In genomic region chr10:29496341-29497162, GRCh38 we compare ENCODE assay signal across 8 cellular contexts.
A peak's percentile ranks its signal among the peaks of the same experiment; 100 is the strongest.
DNase-seq lines count a peak whose midpoint lies in the region; ATAC-seq lines count a peak whose summit lies in the region.

No MANE protein-coding gene starts in this region.

- no peak overlapping the region for H3K56ac ChIP-seq in mesendoderm (ENCODE audit: low read length)

- H3K36me3 ChIP-seq in mesendoderm (ENCODE audit: control insufficient read depth, insufficient read depth, low read length), result no peaks in the 10 kb centered on the region

- no peak overlapping the region for H3K4me3 Mint-ChIP-seq in activated CD4-positive, alpha-beta memory T cell treated with anti-CD3 and anti-CD28 coated beads, Interleukin-2, amount 10 ng/mL, durations not matched to agents 7 days and 5 days
- H3K4me3 Mint-ChIP-seq in effector memory CD8-positive, alpha-beta T cell, result no peak overlapping the region

- no peaks in the 10 kb centered on the region for H3K79me2 ChIP-seq in mesendoderm (ENCODE audit: control insufficient read depth, insufficient read depth, low read length)

- no peak overlapping the region for H3K4me2 ChIP-seq in mesendoderm (ENCODE audit: low read length)

- H3K27me3 Mint-ChIP-seq in activated CD4-positive, alpha-beta memory T cell treated with anti-CD3 and anti-CD28 coated beads, Interleukin-2, amount 10 ng/mL, durations not matched to agents 7 days and 5 days, result no peaks in the 10 kb centered on the region
- H3K27me3 Mint-ChIP-seq in effector memory CD8-positive, alpha-beta T cell, result no peaks in the 10 kb centered on the region

- H3K4ac ChIP-seq in mesendoderm (ENCODE audit: low read depth, low read length), result no peak overlapping the region

- H3K27ac ChIP-seq in mesendoderm (ENCODE audit: low read depth, low read length), result peak overlapping the region; percentile 37

- no peaks in the 10 kb centered on the region for H3K79me1 ChIP-seq in mesendoderm (ENCODE audit: low read length)

- no peak overlapping the region for H4K5ac ChIP-seq in mesendoderm (ENCODE audit: low read length)

- WGBS in mesendoderm (ENCODE audit: extremely low coverage, insufficient coverage, low lambda C conversion rate), result no CpG with 5 or more reads among the region's 14 CpGs

- H2BK120ac ChIP-seq in mesendoderm (ENCODE audit: low read depth, low read length), result no peak overlapping the region

- H2BK15ac ChIP-seq in mesendoderm (replicated peaks; ENCODE audit: low read depth), result no peak overlapping the region

- ATAC-seq in effector memory CD8-positive, alpha-beta T cell (replicated peaks), result peak; percentile 66

- CTCF ChIA-PET in activated CD4-positive, alpha-beta memory T cell treated with anti-CD3 and anti-CD28 coated beads, Interleukin-2, amount 10 ng/mL, durations not matched to agents 7 days and 5 days (lab: Charles Lee), result interaction anchor here (0.6 to 2.6 kb wide), 24 partner anchors 8 to 439 kb away, joined by 3 to 13 read pairs (median 4); no protein-coding TSS in a partner anchor

- H3K27me3 ChIP-seq in mesendoderm (ENCODE audit: insufficient read depth, low read length, poor library complexity), result no peaks in the 10 kb centered on the region

- in situ Hi-C loops in G401 (cut with HindIII; ENCODE audit: low sequenced_read_pairs), result no loop called here

- H3K27ac Mint-ChIP-seq in activated CD4-positive, alpha-beta memory T cell treated with anti-CD3 and anti-CD28 coated beads, Interleukin-2, amount 10 ng/mL, durations not matched to agents 7 days and 5 days, result no peak overlapping the region
- no peak overlapping the region for H3K27ac Mint-ChIP-seq in effector memory CD8-positive, alpha-beta T cell

- H3K36me3 Mint-ChIP-seq in activated CD4-positive, alpha-beta memory T cell treated with anti-CD3 and anti-CD28 coated beads, Interleukin-2, amount 10 ng/mL, durations not matched to agents 7 days and 5 days (ENCODE audit: low read depth), result no peaks in the 10 kb centered on the region
- H3K36me3 Mint-ChIP-seq in effector memory CD8-positive, alpha-beta T cell (ENCODE audit: insufficient read depth), result peaks cover 23% of the 10 kb centered on the region

- H3K9me3 Mint-ChIP-seq in activated CD4-positive, alpha-beta memory T cell treated with anti-CD3 and anti-CD28 coated beads, Interleukin-2, amount 10 ng/mL, durations not matched to agents 7 days and 5 days, result no peaks in the 10 kb centered on the region
- no peaks in the 10 kb centered on the region for H3K9me3 Mint-ChIP-seq in effector memory CD8-positive, alpha-beta T cell

- no peak overlapping the region for H2BK5ac ChIP-seq in mesendoderm (ENCODE audit: low read length)

- H3K4me1 ChIP-seq in mesendoderm (ENCODE audit: control insufficient read depth, low read depth, low read length), result no peaks in the 10 kb centered on the region

- H4K8ac ChIP-seq in mesendoderm (ENCODE audit: low read depth, low read length), result no peak overlapping the region

- no peak overlapping the region for H3K4me3 ChIP-seq in mesendoderm (ENCODE audit: low read length)

- H2AK5ac ChIP-seq in mesendoderm (ENCODE audit: low read length), result no peak overlapping the region

- H3K18ac ChIP-seq in mesendoderm (ENCODE audit: low read length), result no peak overlapping the region

- DNase-seq in G401 (ENCODE audit: low spot score) (peak; percentile 37), HCEC 1CT (peak; percentile 40), NCI-H2171 treated with DMSO at 0.1 percent for 48 hours (lab: John Stamatoyannopoulos, UW) (peak; percentile 40), mesendoderm (peak; percentile 87), cerebellar nuclear complex (lab: John Stamatoyannopoulos, UW) (no peak)
- DNase-seq in activated CD4-positive, alpha-beta memory T cell treated with anti-CD3 and anti-CD28 coated beads, Interleukin-2, amount 10 ng/mL, durations not matched to agents 7 days and 5 days, result peak; percentile 63
- DNase-seq in effector memory CD8-positive, alpha-beta T cell, result peak; percentile 50 to 54 (median 51)
- DNase-seq in stimulated activated CD8-positive, alpha-beta memory T cell treated with anti-CD3 and anti-CD28 coated beads, Interleukin-2, amount 100 ng/mL, for 1 hour (ENCODE audit: low read depth in 2 of 2), result peak; percentile 26 to 45

- no peaks in the 10 kb centered on the region for H3K4me1 Mint-ChIP-seq in activated CD4-positive, alpha-beta memory T cell treated with anti-CD3 and anti-CD28 coated beads, Interleukin-2, amount 10 ng/mL, durations not matched to agents 7 days and 5 days
- peaks cover 0 to 8% of the 10 kb centered on the region in 2 donors for H3K4me1 Mint-ChIP-seq in effector memory CD8-positive, alpha-beta T cell (ENCODE audit: low read depth in 2 of 2)

- H3K23ac ChIP-seq in mesendoderm (ENCODE audit: low read length), result no peak overlapping the region

- no peak overlapping the region for H3K9ac ChIP-seq in mesendoderm (ENCODE audit: low read length)

- POLR2A ChIA-PET in activated CD4-positive, alpha-beta memory T cell treated with anti-CD3 and anti-CD28 coated beads, Interleukin-2, amount 10 ng/mL, durations not matched to agents 7 days and 5 days (lab: Charles Lee), result no interaction called here

Comparison
In these comparisons a context has a peak if more than half of its experiments do, and no peak if none do; other contexts are left out.
1. DNase-seq: peak in G401 (single experiment), HCEC 1CT (single experiment), NCI-H2171 treated with DMSO at 0.1 percent for 48 hours (single experiment), activated CD4-positive, alpha-beta memory T cell treated with anti-CD3 and anti-CD28 coated beads, Interleukin-2, amount 10 ng/mL, durations not matched to agents 7 days and 5 days (single experiment), effector memory CD8-positive, alpha-beta T cell (3 of 3), mesendoderm (single experiment) and stimulated activated CD8-positive, alpha-beta memory T cell treated with anti-CD3 and anti-CD28 coated beads, Interleukin-2, amount 100 ng/mL, for 1 hour (2 of 2); none in cerebellar nuclear complex (0 of 2).